ENCODE assay signal across 8 cellular contexts in genomic region chr6:69795469-69796080, GRCh38.
A peak's percentile ranks its signal among the peaks of the same experiment; 100 is the strongest.
DNase-seq lines count a peak whose midpoint lies in the region; ATAC-seq and TF ChIP-seq lines count a peak whose summit lies in the region.

No MANE protein-coding gene starts in this region.

- H3K4me1 ChIP-seq in tibial artery, result peaks cover 0 to 46% (median 30%) of the 10 kb centered on the region in 4 donors

- peak in 1 of 2 experiments; percentile 5 for TF ChIP-seq CTCF in tibial artery (IDR thresholded peaks at IDR 0.05)

- no peaks in the 10 kb centered on the region for H3K9me3 ChIP-seq in tibial artery

- peak overlapping the region; percentile 70 to 73 for H3K4me3 ChIP-seq in tibial artery

- DNase-seq in GM03348 (ENCODE audit: low spot score) (peak; percentile 7), tibial artery (no peak), NCI-H446 (lab: John Stamatoyannopoulos, UW) (no peak)

- ATAC-seq in GM19468 (IDR thresholded peaks at IDR 0.05; ENCODE audit: extremely low read depth, unreplicated experiment) (peak; percentile 18), HG03571 (IDR thresholded peaks at IDR 0.05; ENCODE audit: unreplicated experiment) (peak; percentile 32), GM19328 (IDR thresholded peaks at IDR 0.05; ENCODE audit: unreplicated experiment) (no peak)

- intact Hi-C loops in tibial artery (cut with DNase I; ENCODE audit: low total_unique reads), result no loop called here

- H3K27me3 ChIP-seq in layer of hippocampus (ENCODE audit: control insufficient read depth, insufficient read depth, low read length), result no peaks in the 10 kb centered on the region
- H3K27me3 ChIP-seq in tibial artery, result no peaks in the 10 kb centered on the region

- H3K27ac ChIP-seq in angular gyrus (ENCODE audit: low read depth, low read length), result peak overlapping the region; percentile 87
- peak overlapping the region; percentile 88 for H3K27ac ChIP-seq in layer of hippocampus (ENCODE audit: low read depth, low read length)
- peak overlapping the region; percentile 93 to 96 for H3K27ac ChIP-seq in tibial artery

- H3K36me3 ChIP-seq in tibial artery, result no peaks in the 10 kb centered on the region
